In genomic region chr17:45143101-45143670, GRCh38 we compare ENCODE assay signal across 11 cellular contexts. TPM values are rescaled to one million over a fixed set of nuclear protein-coding genes. Genes with fewer than 3 reads are reported as not detected.
DNase-seq lines count a peak whose midpoint lies in the region; ATAC-seq and TF ChIP-seq lines count a peak whose summit lies in the region.
"Had no signal": no experiment of that assay in that cellular context is flagged by ENCODE, and none has a peak within 500 bp of the region (broad histone marks: within the 10 kb centered on the region; RNA-seq: fewer than 3 reads in every experiment).

No MANE protein-coding gene starts in this region.

- H3K9me3 Mint-ChIP-seq in activated CD4-positive, alpha-beta T cell treated with anti-CD3 and anti-CD28 coated beads, Interleukin-2, amount 10 ng/mL, durations not matched to agents 24 days and 14 days, result no peaks in the 10 kb centered on the region
- H3K9me3 Mint-ChIP-seq in central memory CD8-positive, alpha-beta T cell, result no peaks in the 10 kb centered on the region

- peaks cover 22% of the 10 kb centered on the region for H3K4me1 Mint-ChIP-seq in activated CD4-positive, alpha-beta T cell treated with anti-CD3 and anti-CD28 coated beads, Interleukin-2, amount 10 ng/mL, durations not matched to agents 24 days and 14 days
- peaks cover 29% of the 10 kb centered on the region for H3K4me1 Mint-ChIP-seq in central memory CD8-positive, alpha-beta T cell

- H3K9me3 ChIP-seq in mesenchymal stem cell (ENCODE audit: control insufficient read depth, low read length) (no peaks in the 10 kb centered on the region), thoracic aorta (no peaks in the 10 kb centered on the region)

- peak overlapping the region in 1 of 2 experiments; percentile 63 for H3K18ac ChIP-seq in mesenchymal stem cell (ENCODE audit: low read depth in 1 of 2, low read length in 2 of 2)

- no peak overlapping the region for H3K4me2 ChIP-seq in mesenchymal stem cell (ENCODE audit: low read length, poor library complexity, severe bottlenecking)

- no peak overlapping the region for H2BK5ac ChIP-seq in mesenchymal stem cell (ENCODE audit: low read depth, low read length, poor library complexity, severe bottlenecking)

- no peak overlapping the region for H3K27ac Mint-ChIP-seq in activated CD4-positive, alpha-beta T cell treated with anti-CD3 and anti-CD28 coated beads, Interleukin-2, amount 10 ng/mL, durations not matched to agents 24 days and 14 days
- H3K27ac Mint-ChIP-seq in central memory CD8-positive, alpha-beta T cell (ENCODE audit: low read depth), result no peak overlapping the region

- peak overlapping the region in 1 of 2 experiments; percentile 70 for H3K4me3 ChIP-seq in mesenchymal stem cell (ENCODE audit: insufficient read depth in 1 of 2, low read depth in 1 of 2, low read length in 2 of 2)
- peak overlapping the region; percentile 73 for H3K4me3 ChIP-seq in thoracic aorta

- H3K4me3 Mint-ChIP-seq in activated CD4-positive, alpha-beta T cell treated with anti-CD3 and anti-CD28 coated beads, Interleukin-2, amount 10 ng/mL, durations not matched to agents 24 days and 14 days, result peak overlapping the region; percentile 57
- H3K4me3 Mint-ChIP-seq in central memory CD8-positive, alpha-beta T cell, result peak overlapping the region; percentile 56

- H4K8ac ChIP-seq in mesenchymal stem cell (ENCODE audit: low read length), result peak overlapping the region; percentile 58

- H3K79me1 ChIP-seq in mesenchymal stem cell (replicated peaks; ENCODE audit: low read length, poor library complexity, severe bottlenecking), result peaks cover 12% of the 10 kb centered on the region

- peaks cover 28% of the 10 kb centered on the region for H3K4me1 ChIP-seq in mesenchymal stem cell (ENCODE audit: control insufficient read depth, insufficient read depth, low read depth, low read length)
- peaks cover 3 to 28% of the 10 kb centered on the region in 2 donors for H3K4me1 ChIP-seq in thoracic aorta (ENCODE audit: control insufficient read depth in 1 of 2, low read depth in 2 of 2)

- H3K27me3 ChIP-seq in mesenchymal stem cell (ENCODE audit: control insufficient read depth in 1 of 2, insufficient read depth in 1 of 2, low read length in 2 of 2) (no peaks in the 10 kb centered on the region), thoracic aorta (replicated peaks; ENCODE audit: insufficient read depth) (no peaks in the 10 kb centered on the region)

- no peak overlapping the region for H2BK15ac ChIP-seq in mesenchymal stem cell (ENCODE audit: low read depth, poor library complexity, severe bottlenecking)

- no peak overlapping the region for H2AFZ ChIP-seq in mesenchymal stem cell (ENCODE audit: low read depth, low read length)

- H2BK120ac ChIP-seq in mesenchymal stem cell (ENCODE audit: low read depth, low read length), result no peak overlapping the region

- no peak overlapping the region for H3K14ac ChIP-seq in mesenchymal stem cell (ENCODE audit: low read length in 2 of 2)

- no peak overlapping the region for H3K27ac ChIP-seq in mesenchymal stem cell (ENCODE audit: low read length, poor library complexity, severe bottlenecking)
- H3K27ac ChIP-seq in thoracic aorta, result peak overlapping the region; percentile 93 to 95

- 84% methylated on average over 13 of the region's 13 CpGs for WGBS in mesenchymal stem cell

- H4K91ac ChIP-seq in mesenchymal stem cell (ENCODE audit: low read length), result peak overlapping the region; percentile 44

- intact Hi-C loops in activated CD4-positive, alpha-beta T cell treated with anti-CD3 and anti-CD28 coated beads, Interleukin-2, amount 10 ng/mL, durations not matched to agents 24 days and 14 days (cut with micrococcal nuclease), result no loop called here

- H3K27me3 Mint-ChIP-seq in activated CD4-positive, alpha-beta T cell treated with anti-CD3 and anti-CD28 coated beads, Interleukin-2, amount 10 ng/mL, durations not matched to agents 24 days and 14 days, result peaks cover under 1% of the 10 kb centered on the region
- H3K27me3 Mint-ChIP-seq in central memory CD8-positive, alpha-beta T cell, result no peaks in the 10 kb centered on the region

- no peak overlapping the region for H2AK5ac ChIP-seq in mesenchymal stem cell (ENCODE audit: low read length, severe bottlenecking)

- no peak for ATAC-seq in central memory CD8-positive, alpha-beta T cell (replicated peaks; ENCODE audit: extremely low read depth, poor library complexity, severe bottlenecking)
- ATAC-seq in thoracic aorta (ENCODE audit: insufficient number of reproducible peaks, low FRiP score, low read depth), result no peak
- ATAC-seq: SK-N-SH treated with all-trans-retinoic acid at 6 μM for 48 hours had no signal

- H3K4ac ChIP-seq in mesenchymal stem cell (ENCODE audit: low read depth in 1 of 2, low read length in 2 of 2), result peak overlapping the region in 1 of 2 experiments; percentile 36

- H3K9ac ChIP-seq in mesenchymal stem cell (ENCODE audit: low read length), result peak overlapping the region; percentile 92

- no peak overlapping the region for H3K23ac ChIP-seq in mesenchymal stem cell (ENCODE audit: low read length in 2 of 2)

- TF ChIP-seq CTCF in thoracic aorta (IDR thresholded peaks at IDR 0.05), result no peak

- DNase-seq in activated CD4-positive, alpha-beta T cell treated with anti-CD3 and anti-CD28 coated beads, Interleukin-2, amount 10 ng/mL, durations not matched to agents 24 days and 14 days, result no peak
- DNase-seq in activated CD4-positive, alpha-beta T cell treated with anti-CD3 and anti-CD28 coated beads, Interleukin-2, amount 50 U/mL, for 48 hours, result no peak
- no peak for DNase-seq in central memory CD8-positive, alpha-beta T cell (ENCODE audit: low spot score in 2 of 2)
- DNase-seq in mesenchymal stem cell (no peak), thoracic aorta (ENCODE audit: low spot score) (no peak), A172 (ENCODE audit: low spot score) (no peak), NCI-H2171 (lab: John Stamatoyannopoulos, UW) (no peak), NCI-H1694 (lab: John Stamatoyannopoulos, UW) (no peak)
- DNase-seq: 8988T; activated effector memory CD4-positive, alpha-beta T cell treated with Interleukin-2 at 50 U/mL for 16 hours had no signal

- H3K36me3 ChIP-seq in mesenchymal stem cell (ENCODE audit: control insufficient read depth in 1 of 2, insufficient read depth in 2 of 2, low read depth in 1 of 2, low read length in 2 of 2) (peaks cover 0 to 8% of the 10 kb centered on the region in 2 experiments), thoracic aorta (no peaks in the 10 kb centered on the region)

- no peak overlapping the region for H2BK12ac ChIP-seq in mesenchymal stem cell (ENCODE audit: low read length in 2 of 2)

- peaks cover 9% of the 10 kb centered on the region for H3K36me3 Mint-ChIP-seq in activated CD4-positive, alpha-beta T cell treated with anti-CD3 and anti-CD28 coated beads, Interleukin-2, amount 10 ng/mL, durations not matched to agents 24 days and 14 days (ENCODE audit: low read depth)
- peaks cover 15% of the 10 kb centered on the region for H3K36me3 Mint-ChIP-seq in central memory CD8-positive, alpha-beta T cell (ENCODE audit: insufficient read depth)

RNA-seq across cellular contexts. Expression of gene HEXIM1, which starts 5.1 kb away (rescaled TPM):
- 47.3 and 48.0 TPM in 2 replicates for total RNA-seq in activated CD4-positive, alpha-beta T cell treated with anti-CD3 and anti-CD28 coated beads, Interleukin-2, amount 10 ng/mL, durations not matched to agents 24 days and 14 days
- polyA plus RNA-seq in mesenchymal stem cell (2013, experiment 1 of 2), result 23.8 TPM
- 23.7 TPM for polyA plus RNA-seq in mesenchymal stem cell (2013, experiment 2 of 2)
- total RNA-seq in thoracic aorta, result 10 to 100 TPM; 34.9 to 89.1 TPM
- 8.4 and 8.6 TPM in 2 replicates for total RNA-seq in A172 (2014; rRNA removed; shearing (Covaris generic))

RNA-seq across cellular contexts. Expression of gene ACBD4, which starts 7.7 kb away (rescaled TPM):
- 13.5 and 14.7 TPM in 2 replicates for total RNA-seq in activated CD4-positive, alpha-beta T cell treated with anti-CD3 and anti-CD28 coated beads, Interleukin-2, amount 10 ng/mL, durations not matched to agents 24 days and 14 days
- 3.8 TPM for polyA plus RNA-seq in mesenchymal stem cell (2013, experiment 1 of 2)
- 4.1 TPM for polyA plus RNA-seq in mesenchymal stem cell (2013, experiment 2 of 2)
- total RNA-seq in thoracic aorta, result 10 to 100 TPM; 21.5 to 27.9 TPM
- 4.7 and 10.3 TPM in 2 replicates for total RNA-seq in A172 (2014; rRNA removed; shearing (Covaris generic))

RNA-seq across cellular contexts. Expression of gene PLCD3, which starts 10.9 kb away (rescaled TPM):
- 4.9 and 5.8 TPM in 2 replicates for total RNA-seq in activated CD4-positive, alpha-beta T cell treated with anti-CD3 and anti-CD28 coated beads, Interleukin-2, amount 10 ng/mL, durations not matched to agents 24 days and 14 days
- 63.5 TPM for polyA plus RNA-seq in mesenchymal stem cell (2013, experiment 1 of 2)
- 58.4 TPM for polyA plus RNA-seq in mesenchymal stem cell (2013, experiment 2 of 2)
- total RNA-seq in thoracic aorta, result 100 to 1,000 TPM in 1 of 2 donors, 10 to 100 TPM in 1; 79.3 to 116 TPM
- total RNA-seq in A172 (2014; rRNA removed; shearing (Covaris generic)), result 168 and 189 TPM in 2 replicates

RNA-seq across cellular contexts. Expression of gene HEXIM2, which starts 18.5 kb away (rescaled TPM):
- 6.7 and 7.0 TPM in 2 replicates for total RNA-seq in activated CD4-positive, alpha-beta T cell treated with anti-CD3 and anti-CD28 coated beads, Interleukin-2, amount 10 ng/mL, durations not matched to agents 24 days and 14 days
- 2.2 TPM for polyA plus RNA-seq in mesenchymal stem cell (2013, experiment 1 of 2)
- 2.6 TPM for polyA plus RNA-seq in mesenchymal stem cell (2013, experiment 2 of 2)
- 1 to 10 TPM in 1 of 2 donors, not detected in 1; 1.5 TPM for total RNA-seq in thoracic aorta
- 10.1 and 19.9 TPM in 2 replicates for total RNA-seq in A172 (2014; rRNA removed; shearing (Covaris generic))

Comparison
In these comparisons a context has a peak if more than half of its experiments do, and no peak if none do; other contexts are left out.
1. RNA of gene PLCD3, which starts 10.9 kb away (total RNA-seq): 168 to 189 TPM in A172 and 79.3 to 116 TPM in thoracic aorta; 4.9 to 5.8 TPM in activated CD4-positive, alpha-beta T cell treated with anti-CD3 and anti-CD28 coated beads, Interleukin-2, amount 10 ng/mL, durations not matched to agents 24 days and 14 days; every median in the first group is over 10 times any median in the second.